Comparison of ENCODE assay signal across 9 cellular contexts in the genomic region with DNA sequence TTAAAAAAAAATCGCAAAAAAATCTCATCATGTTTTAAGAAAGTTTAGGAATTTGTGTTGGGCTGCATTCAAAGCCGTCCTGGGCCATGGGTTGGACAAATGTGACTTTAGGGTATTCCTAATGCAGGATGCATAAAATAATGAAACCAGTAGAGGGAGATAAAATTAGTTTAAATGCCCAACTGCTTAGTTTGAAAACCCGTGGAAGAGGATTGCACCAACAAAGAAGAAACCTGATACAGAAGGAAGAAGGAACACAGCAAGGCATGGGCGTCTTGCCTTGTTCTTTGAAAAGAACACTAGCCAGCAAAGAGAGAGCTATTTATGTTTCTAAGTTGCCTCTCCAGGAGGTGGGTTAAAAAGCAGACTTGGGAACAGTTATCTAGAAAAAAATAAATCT. TPM values are rescaled to one million over a fixed set of nuclear protein-coding genes. Genes with fewer than 3 reads are reported as not detected.
DNase-seq lines count a peak whose midpoint lies in the region; ATAC-seq and TF ChIP-seq lines count a peak whose summit lies in the region.
"Had no signal": no experiment of that assay in that cellular context is flagged by ENCODE, and none has a peak within 500 bp of the region (broad histone marks: within the 10 kb centered on the region; RNA-seq: fewer than 3 reads in every experiment).

No MANE protein-coding gene starts in this region.

- BruUV-seq in Calu3 (replicated peaks; lab: Mats Ljungman, UMichigan): no TSS peak

- no peaks in the 10 kb centered on the region for H3K4me1 ChIP-seq in upper lobe of right lung
- no peaks in the 10 kb centered on the region for H3K4me1 ChIP-seq in gastroesophageal sphincter

- no peak overlapping the region for H3K27ac ChIP-seq in upper lobe of right lung
- no peak overlapping the region for H3K27ac ChIP-seq in gastroesophageal sphincter

- peak; percentile 23 for ATAC-seq in upper lobe of right lung
- no peak for ATAC-seq in activated CD8-positive, alpha-beta memory T cell treated with anti-CD3 and anti-CD28 coated beads, Interleukin-2, amount 10 ng/mL, durations not matched to agents 7 days and 5 days
- ATAC-seq in gastroesophageal sphincter: no peak

- H3K36me3 ChIP-seq in upper lobe of right lung (no peaks in the 10 kb centered on the region), gastroesophageal sphincter (peaks cover 0 to 6% of the 10 kb centered on the region in 2 donors)

- CTCF ChIA-PET in activated CD8-positive, alpha-beta memory T cell treated with anti-CD3 and anti-CD28 coated beads, Interleukin-2, amount 10 ng/mL, durations not matched to agents 7 days and 5 days (lab: Charles Lee): interaction anchor here (0.8 kb wide), 1 partner anchor 9 kb away, joined by 4 read pairs; no protein-coding TSS in a partner anchor
- CTCF ChIA-PET in Calu3 (lab: Charles Lee): interaction anchor here (0.6 kb wide), 1 partner anchor 1541 kb away, joined by 3 read pairs; no protein-coding TSS in a partner anchor

- no peak overlapping the region for H3K4me3 Mint-ChIP-seq in activated CD8-positive, alpha-beta memory T cell treated with anti-CD3 and anti-CD28 coated beads, Interleukin-2, amount 10 ng/mL, durations not matched to agents 7 days and 5 days
- no peak overlapping the region for H3K4me3 Mint-ChIP-seq in Calu3 (ENCODE audit: low read depth, unreplicated experiment)

- no peak for TF ChIP-seq POLR2A in gastroesophageal sphincter (IDR thresholded peaks at IDR 0.05)

- intact Hi-C loops in upper lobe of right lung (cut with DNase I) (no loop called here), Calu3 (cut with micrococcal nuclease; ENCODE audit: unreplicated experiment) (no loop called here)

- WGBS in gastroesophageal sphincter (ENCODE audit: low coverage in 1 of 2), 2 donors: 20 to 30% methylated on average over 1 to 4 of the region's 4 CpGs

- no peak for TF ChIP-seq EP300 in gastroesophageal sphincter (IDR thresholded peaks at IDR 0.05)

- H3K9me3 Mint-ChIP-seq in activated CD8-positive, alpha-beta memory T cell treated with anti-CD3 and anti-CD28 coated beads, Interleukin-2, amount 10 ng/mL, durations not matched to agents 7 days and 5 days (ENCODE audit: low read depth): no peaks in the 10 kb centered on the region
- H3K9me3 Mint-ChIP-seq in Calu3 (ENCODE audit: low read depth, unreplicated experiment): no peaks in the 10 kb centered on the region

- H3K27me3 Mint-ChIP-seq in activated CD8-positive, alpha-beta memory T cell treated with anti-CD3 and anti-CD28 coated beads, Interleukin-2, amount 10 ng/mL, durations not matched to agents 7 days and 5 days: no peaks in the 10 kb centered on the region
- no peaks in the 10 kb centered on the region for H3K27me3 Mint-ChIP-seq in Calu3 (ENCODE audit: unreplicated experiment)

- H3K27me3 ChIP-seq in upper lobe of right lung: no peaks in the 10 kb centered on the region
- no peaks in the 10 kb centered on the region for H3K27me3 ChIP-seq in gastroesophageal sphincter

- H3K9me3 ChIP-seq in upper lobe of right lung (no peaks in the 10 kb centered on the region), gastroesophageal sphincter (no peaks in the 10 kb centered on the region)

- H3K4me1 Mint-ChIP-seq in activated CD8-positive, alpha-beta memory T cell treated with anti-CD3 and anti-CD28 coated beads, Interleukin-2, amount 10 ng/mL, durations not matched to agents 7 days and 5 days: no peaks in the 10 kb centered on the region
- H3K4me1 Mint-ChIP-seq in Calu3 (ENCODE audit: low read depth, unreplicated experiment): no peaks in the 10 kb centered on the region

- DNase-seq in NOMO-1 treated with DMSO at 0.1 percent for 48 hours (lab: John Stamatoyannopoulos, UW; ENCODE audit: unreplicated experiment) (peak; percentile 5), NOMO-1 treated with dmso at 0.1 percent for 144 hours (lab: John Stamatoyannopoulos, UW; ENCODE audit: unreplicated experiment) (no peak), NCI-H82 treated with DMSO at 0.1 percent for 48 hours (lab: John Stamatoyannopoulos, UW; ENCODE audit: unreplicated experiment) (peak; percentile 12), fibroblast of gingiva (ENCODE audit: low read depth) (peak; percentile 83), upper lobe of right lung (no peak), Calu3 (no peak)
- no peak for DNase-seq in activated CD8-positive, alpha-beta memory T cell treated with anti-CD3 and anti-CD28 coated beads, Interleukin-2, amount 10 ng/mL, durations not matched to agents 7 days and 5 days
- DNase-seq: stimulated activated CD4-positive, alpha-beta T cell treated with anti-CD3 and anti-CD28 coated beads, Interleukin-4, amount 100 ng/mL, for 1 hour had no signal

- H3K4me3 ChIP-seq in upper lobe of right lung: no peak overlapping the region
- no peak overlapping the region for H3K4me3 ChIP-seq in gastroesophageal sphincter

- no peak overlapping the region for H3K27ac Mint-ChIP-seq in activated CD8-positive, alpha-beta memory T cell treated with anti-CD3 and anti-CD28 coated beads, Interleukin-2, amount 10 ng/mL, durations not matched to agents 7 days and 5 days
- no peak overlapping the region for H3K27ac Mint-ChIP-seq in Calu3 (ENCODE audit: unreplicated experiment)

- H3K36me3 Mint-ChIP-seq in activated CD8-positive, alpha-beta memory T cell treated with anti-CD3 and anti-CD28 coated beads, Interleukin-2, amount 10 ng/mL, durations not matched to agents 7 days and 5 days: peaks cover 2% of the 10 kb centered on the region
- no peaks in the 10 kb centered on the region for H3K36me3 Mint-ChIP-seq in Calu3 (ENCODE audit: insufficient read depth, unreplicated experiment)

- peak; percentile 20 for TF ChIP-seq CTCF in upper lobe of right lung (IDR thresholded peaks at IDR 0.05)
- no peak for TF ChIP-seq CTCF in Calu3 (IDR thresholded peaks at IDR 0.05; ENCODE audit: unreplicated experiment)
- no peak for TF ChIP-seq CTCF in gastroesophageal sphincter (IDR thresholded peaks at IDR 0.05)

RNA-seq across cellular contexts. Expression of gene WDR3, which starts 37.9 kb away (rescaled TPM):
- total RNA-seq in upper lobe of right lung (16.8 TPM), Calu3 (2022) (40.2 and 42.5 TPM in 2 replicates), gastroesophageal sphincter (10 to 100 TPM in 3 of 4 donors, 1 to 10 TPM in 1; 6.9 to 15.9 (median 11.7) TPM)
- total RNA-seq in activated CD8-positive, alpha-beta memory T cell treated with anti-CD3 and anti-CD28 coated beads, Interleukin-2, amount 10 ng/mL, durations not matched to agents 7 days and 5 days: 10 to 100 TPM; 27.8 to 38.5 TPM

RNA-seq across cellular contexts. Expression of gene GDAP2, which starts 38.1 kb away (rescaled TPM):
- total RNA-seq in upper lobe of right lung (32.4 TPM), Calu3 (2022) (18.8 and 22.9 TPM in 2 replicates), gastroesophageal sphincter (10 to 100 TPM; 23.6 to 37.4 (median 31.2) TPM)
- total RNA-seq in activated CD8-positive, alpha-beta memory T cell treated with anti-CD3 and anti-CD28 coated beads, Interleukin-2, amount 10 ng/mL, durations not matched to agents 7 days and 5 days: 10 to 100 TPM; 21.9 to 22.5 TPM

Comparison
In these comparisons a context has a peak if more than half of its experiments do, and no peak if none do; other contexts are left out.
1. DNase-seq: peak in NOMO-1 treated with DMSO at 0.1 percent for 48 hours (single experiment), NCI-H82 treated with DMSO at 0.1 percent for 48 hours (single experiment) and fibroblast of gingiva (single experiment); none in NOMO-1 treated with dmso at 0.1 percent for 144 hours (single experiment), upper lobe of right lung (single experiment), activated CD8-positive, alpha-beta memory T cell treated with anti-CD3 and anti-CD28 coated beads, Interleukin-2, amount 10 ng/mL, durations not matched to agents 7 days and 5 days (single experiment) and Calu3 (single experiment).